19 cellular contexts compared by ENCODE assay signal in the genomic region with DNA sequence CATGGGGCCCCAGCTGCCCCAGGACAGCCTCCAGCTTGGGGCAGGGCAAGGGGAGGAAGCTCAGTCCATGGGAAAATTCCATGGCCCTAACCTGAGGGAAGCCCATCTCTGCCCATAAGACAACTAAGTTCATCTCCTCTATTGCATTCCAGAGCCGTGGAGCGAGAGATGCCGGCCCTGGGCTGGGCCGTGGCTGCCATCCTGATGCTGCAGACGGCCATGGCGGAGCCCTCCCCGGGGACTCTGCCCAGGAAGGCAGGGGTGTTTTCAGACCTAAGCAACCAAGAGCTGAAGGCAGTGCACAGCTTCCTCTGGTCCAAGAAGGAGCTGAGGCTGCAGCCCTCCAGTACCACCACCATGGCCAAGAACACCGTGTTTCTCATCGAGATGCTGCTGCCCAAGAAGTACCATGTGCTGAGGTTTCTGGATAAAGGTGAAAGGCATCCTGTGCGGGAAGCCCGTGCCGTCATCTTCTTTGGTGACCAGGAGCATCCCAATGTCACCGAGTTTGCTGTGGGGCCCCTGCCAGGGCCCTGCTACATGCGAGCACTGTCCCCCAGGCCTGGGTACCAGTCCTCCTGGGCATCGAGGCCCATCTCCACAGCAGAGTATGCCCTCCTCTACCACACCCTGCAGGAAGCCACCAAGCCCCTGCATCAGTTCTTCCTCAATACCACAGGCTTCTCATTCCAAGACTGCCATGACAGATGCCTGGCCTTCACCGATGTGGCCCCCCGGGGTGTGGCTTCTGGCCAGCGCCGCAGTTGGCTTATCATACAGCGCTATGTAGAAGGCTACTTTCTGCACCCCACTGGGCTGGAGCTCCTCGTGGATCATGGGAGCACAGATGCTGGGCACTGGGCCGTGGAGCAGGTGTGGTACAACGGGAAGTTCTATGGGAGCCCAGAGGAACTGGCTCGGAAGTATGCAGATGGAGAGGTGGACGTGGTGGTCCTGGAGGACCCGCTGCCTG. TPM values are rescaled to one million over a fixed set of nuclear protein-coding genes. Genes with fewer than 3 reads are reported as not detected.
"Had no signal": no experiment of that assay in that cellular context is flagged by ENCODE, and none has a peak within 500 bp of the region (broad histone marks: within the 10 kb centered on the region; RNA-seq: fewer than 3 reads in every experiment).

No MANE protein-coding gene starts in this region.

- ATAC-seq: gastrocnemius medialis, left ventricle myocardium superior, WTC11 had no signal

- H3K9me3 ChIP-seq: esophagus squamous epithelium, gastrocnemius medialis, thyroid gland had no signal

- DNase-seq: activated gamma-delta T cell treated with Interleukin-2 at 50 U/mL for 16 hours; activated T-cell treated with anti-CD3 and anti-CD28 coated beads, Interleukin-2, amount 50 U/mL, for 1 hour; anterior cingulate cortex; dermis blood vessel endothelial cell; effector memory CD4-positive, alpha-beta T cell; esophagus squamous epithelium; gastrocnemius medialis; hippocampal formation; left ventricle myocardium superior; retina; stimulated activated CD4-positive, alpha-beta T cell treated with anti-CD3 and anti-CD28 coated beads, Interleukin-4, amount 100 ng/mL, for 4 hours; substantia nigra; T1000; thyroid gland had no signal

- H3K9ac ChIP-seq: neural progenitor cell had no signal

- H3K36me3 ChIP-seq: esophagus squamous epithelium, gastrocnemius medialis, neural progenitor cell, thyroid gland had no signal

- H3K4me1 ChIP-seq: esophagus squamous epithelium, gastrocnemius medialis, thyroid gland had no signal

- H3K4me2 ChIP-seq: neural progenitor cell had no signal

- H3K27me3 ChIP-seq: neural progenitor cell, thyroid gland had no signal

- H2AFZ ChIP-seq: neural progenitor cell had no signal

- H3K4me3 ChIP-seq: esophagus squamous epithelium, gastrocnemius medialis, neural progenitor cell, thyroid gland had no signal

- H3K27ac ChIP-seq: esophagus squamous epithelium, gastrocnemius medialis, neural progenitor cell, thyroid gland had no signal

RNA-seq across cellular contexts. Expression of gene AOC1, which starts 4.3 kb away (rescaled TPM):
- total RNA-seq: chondrocyte, dermis blood vessel endothelial cell, osteoblast had no signal
- polyA plus RNA-seq: urinary bladder had no signal

RNA-seq across cellular contexts. Expression of gene TMEM176A, which starts 56.0 kb away (rescaled TPM):
- total RNA-seq: chondrocyte, dermis blood vessel endothelial cell, osteoblast had no signal

RNA-seq across cellular contexts. Expression of gene TMEM176B, which starts 56.4 kb away (rescaled TPM):
- total RNA-seq: dermis blood vessel endothelial cell had no signal
